Comparison of ENCODE assay signal across 1 cellular context in genomic region chr13:79405831-79406596, GRCh38.
TF ChIP-seq lines count a peak whose summit lies in the region.

Gene RBM26 (minus strand): TSS chr13:79406255. CDS start chr13:79405774, 481 bp downstream.

TF ChIP-seq in HepG2, 621 proteins besides CTCF, POLR2A, EP300 and RAD21 (continued from another document and continues in another):
- TF ChIP-seq ZNF784 (CRISPR knock-in tag; IDR thresholded peaks at IDR 0.05; ENCODE audit: borderline replicate concordance) (peak; percentile 86), ZKSCAN5 (CRISPR knock-in tag; IDR thresholded peaks at IDR 0.05) (no peak), UBTF (CRISPR knock-in tag; IDR thresholded peaks at IDR 0.05) (peak; percentile 66), RNF2 (conservative IDR thresholded peaks at IDR 0.05; ENCODE audit: low read depth) (peak; percentile 95), ZNF367 (CRISPR knock-in tag; IDR thresholded peaks at IDR 0.05; ENCODE audit: borderline replicate concordance) (peak; percentile 65; the same call in 1 of the 2 replicates), ZNF570 (CRISPR knock-in tag; IDR thresholded peaks at IDR 0.05; ENCODE audit: borderline replicate concordance) (0 out of 2 replicates have a peak, but pooled peaks have one; percentile 31), ZNF468 (CRISPR knock-in tag; IDR thresholded peaks at IDR 0.05) (0 out of 2 replicates have a peak, but pooled peaks have one; percentile 28), TBX3 (IDR thresholded peaks at IDR 0.05; ENCODE audit: borderline replicate concordance) (no peak), ZNF558 (CRISPR knock-in tag; IDR thresholded peaks at IDR 0.05; ENCODE audit: borderline replicate concordance) (0 out of 2 replicates have a peak, but pooled peaks have one; percentile 15), SSRP1 (CRISPR knock-in tag; IDR thresholded peaks at IDR 0.05) (0 out of 2 replicates have a peak, but pooled peaks have one; percentile 18), XBP1 (CRISPR knock-in tag; IDR thresholded peaks at IDR 0.05) (peak; percentile 47; the same call in 1 of the 2 replicates), ARID4A (CRISPR knock-in tag; IDR thresholded peaks at IDR 0.05; ENCODE audit: borderline replicate concordance) (peak; percentile 76), ZNF770 (CRISPR knock-in tag; IDR thresholded peaks at IDR 0.05) (no peak), ZNF331 (CRISPR knock-in tag; IDR thresholded peaks at IDR 0.05) (0 out of 2 replicates have a peak, but pooled peaks have one; percentile 17), ZNF251 (CRISPR knock-in tag; IDR thresholded peaks at IDR 0.05) (0 out of 2 replicates have a peak, but pooled peaks have one; percentile 68), KDM3A (CRISPR knock-in tag; IDR thresholded peaks at IDR 0.05; ENCODE audit: low read depth) (no peak), ZNF580 (CRISPR knock-in tag; IDR thresholded peaks at IDR 0.05; ENCODE audit: borderline replicate concordance, low read depth) (no peak), SIX1 (CRISPR knock-in tag; IDR thresholded peaks at IDR 0.05; ENCODE audit: borderline replicate concordance) (no peak), ZBTB39 (CRISPR knock-in tag; IDR thresholded peaks at IDR 0.05) (no peak), JUN (CRISPR knock-in tag; IDR thresholded peaks at IDR 0.05) (0 out of 2 replicates have a peak, but pooled peaks have one; percentile 40), PATZ1 (CRISPR knock-in tag; IDR thresholded peaks at IDR 0.05) (peak; percentile 55), ZUFSP (CRISPR knock-in tag; IDR thresholded peaks at IDR 0.05; ENCODE audit: borderline replicate concordance) (no peak), JUNB (CRISPR knock-in tag; IDR thresholded peaks at IDR 0.05; ENCODE audit: borderline replicate concordance) (no peak), FOXP1 (IDR thresholded peaks at IDR 0.05) (no peak), FOXP1 (CRISPR knock-in tag; IDR thresholded peaks at IDR 0.05) (no peak; the same call in 1 of the 2 replicates), SIX4 (CRISPR knock-in tag; IDR thresholded peaks at IDR 0.05) (no peak), DRAP1 (CRISPR knock-in tag; IDR thresholded peaks at IDR 0.05) (peak; percentile 21; the same call in 1 of the 2 replicates), AGO1 (IDR thresholded peaks at IDR 0.05; ENCODE audit: low read depth, low read length, poor library complexity, severe bottlenecking) (peak; percentile 60), NR0B2 (CRISPR knock-in tag; IDR thresholded peaks at IDR 0.05) (peak; percentile 61; the same call in 1 of the 2 replicates), WIZ (CRISPR knock-in tag; IDR thresholded peaks at IDR 0.05) (no peak), ZSCAN25 (CRISPR knock-in tag; IDR thresholded peaks at IDR 0.05) (peak; percentile 45; the same call in 1 of the 2 replicates), HBP1 (CRISPR knock-in tag; IDR thresholded peaks at IDR 0.05; ENCODE audit: low read depth) (no peak; the same call in none of the 2 replicates), RARA (CRISPR knock-in tag; IDR thresholded peaks at IDR 0.05) (peak; percentile 21; the same call in 1 of the 2 replicates), TAF15 (IDR thresholded peaks at IDR 0.05; ENCODE audit: low read depth, low read length, poor library complexity, severe bottlenecking) (no peak), SPEN (CRISPR knock-in tag; IDR thresholded peaks at IDR 0.05; ENCODE audit: low read depth) (peak; percentile 80; the same call in 1 of the 2 replicates)
